Comparison of ENCODE assay signal across 8 cellular contexts in the genomic region with DNA sequence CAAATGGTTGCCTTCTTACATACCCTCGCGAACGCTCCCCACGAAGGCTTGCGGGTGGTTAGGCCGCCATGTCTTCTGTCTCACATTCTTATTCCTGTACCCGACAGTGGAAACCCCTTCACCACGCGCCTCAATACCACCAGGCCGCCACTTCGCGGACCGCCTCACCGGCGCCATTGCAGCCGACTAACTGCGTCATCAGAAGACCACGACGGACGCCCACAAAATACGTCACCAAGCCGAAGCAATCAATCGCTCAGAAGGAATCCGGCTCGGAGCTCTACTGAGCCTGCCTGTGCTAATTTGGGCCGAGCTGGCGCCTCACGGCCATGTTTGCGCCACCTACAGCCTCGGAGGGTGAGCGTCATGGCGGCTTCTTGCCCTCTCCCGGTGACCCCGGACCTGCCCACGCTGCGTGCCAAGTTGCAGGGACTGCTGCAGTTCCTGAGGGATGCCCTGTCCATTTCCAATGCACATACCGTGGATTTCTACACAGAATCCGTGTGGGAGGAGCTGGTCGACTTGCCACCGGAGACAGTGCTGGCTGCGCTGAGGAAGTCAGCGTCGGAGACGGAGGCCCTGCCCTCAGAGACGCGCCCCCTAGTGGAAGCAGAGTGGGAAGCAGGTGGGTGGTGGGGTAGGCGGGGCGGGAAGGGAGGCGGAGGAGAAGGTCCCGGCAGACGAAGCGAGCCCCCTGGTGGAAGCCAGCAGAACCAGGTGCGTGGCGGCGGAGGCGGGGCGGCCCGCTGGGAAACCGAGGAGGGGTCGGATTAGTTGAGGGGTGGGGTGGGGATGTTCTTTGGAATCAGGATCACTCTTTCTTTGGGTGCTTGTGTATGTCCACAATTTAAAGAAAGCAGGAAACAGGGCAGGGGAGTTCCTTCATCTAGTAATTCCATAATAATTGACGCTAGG. TPM values are rescaled to one million over a fixed set of nuclear protein-coding genes. Genes with fewer than 3 reads are reported as not detected.
DNase-seq lines count a peak whose midpoint lies in the region; ATAC-seq and TF ChIP-seq lines count a peak whose summit lies in the region.

Gene CCDC59 (minus strand): TSS at position 188 of the 915 bp plus-strand sequence. CDS start 11 bp downstream, at position 177.
A gene with protein sequence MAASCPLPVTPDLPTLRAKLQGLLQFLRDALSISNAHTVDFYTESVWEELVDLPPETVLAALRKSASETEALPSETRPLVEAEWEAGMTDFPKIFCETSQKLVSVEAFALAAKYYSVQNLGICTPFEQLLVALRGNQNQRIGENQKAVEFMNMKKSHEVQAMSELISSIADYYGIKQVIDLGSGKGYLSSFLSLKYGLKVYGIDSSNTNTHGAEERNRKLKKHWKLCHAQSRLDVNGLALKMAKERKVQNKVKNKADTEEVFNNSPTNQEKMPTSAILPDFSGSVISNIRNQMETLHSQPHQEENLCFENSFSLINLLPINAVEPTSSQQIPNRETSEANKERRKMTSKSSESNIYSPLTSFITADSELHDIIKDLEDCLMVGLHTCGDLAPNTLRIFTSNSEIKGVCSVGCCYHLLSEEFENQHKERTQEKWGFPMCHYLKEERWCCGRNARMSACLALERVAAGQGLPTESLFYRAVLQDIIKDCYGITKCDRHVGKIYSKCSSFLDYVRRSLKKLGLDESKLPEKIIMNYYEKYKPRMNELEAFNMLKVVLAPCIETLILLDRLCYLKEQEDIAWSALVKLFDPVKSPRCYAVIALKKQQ (plus strand): TSS at position 330 of the 915 bp plus-strand sequence. CDS start 37 bp downstream, at position 367.

- peak within 1 kb of the TSS; percentile 99 for H3K27ac ChIP-seq in caudate nucleus (ENCODE audit: low read depth, low read length)
- peak within 1 kb of the TSS; percentile 94 to 98 (median 96) for H3K27ac ChIP-seq in spleen

- H3K9me3 Mint-ChIP-seq in WTC11: peaks cover 6% of the 10 kb centered on the region

- no peaks in the 10 kb centered on the region for H3K27me3 ChIP-seq in spleen (replicated peaks in 1 of 7)

- ATAC-seq in GM18907 (IDR thresholded peaks at IDR 0.05; ENCODE audit: unreplicated experiment) (peak; percentile 95), HG03159 (IDR thresholded peaks at IDR 0.05; ENCODE audit: unreplicated experiment) (peak; percentile 92), WTC11 (peak; percentile 91)

- WGBS in spleen, 5 donors: 0 to 1% (median 0%) methylated on average over 44 to 61 of the region's 61 CpGs

- POLR2A ChIA-PET in WTC11 (lab: Charles Lee): interaction anchor here (0.7 to 1.2 kb wide), 3 partner anchors 52 to 710 kb away, joined by 3 to 6 read pairs (median 4); no protein-coding TSS in a partner anchor

- H3K4me1 Mint-ChIP-seq in WTC11: peaks cover 26% of the 10 kb centered on the region

- no peaks in the 10 kb centered on the region; the same call in 1 of the 2 replicates for H3K27me3 Mint-ChIP-seq in WTC11 (ENCODE audit: low read depth)

- H3K36me3 ChIP-seq in spleen: peaks cover 0 to 50% (median 29%) of the 10 kb centered on the region in 6 donors

- TF ChIP-seq CTCF in AG09309 (IDR thresholded peaks at IDR 0.05; ENCODE audit: control insufficient read depth, insufficient read depth, low read depth, low read length, missing control alignments) (peak; percentile 91), WTC11 (IDR thresholded peaks at IDR 0.05) (no peak; the same call in none of the 2 replicates), spleen (IDR thresholded peaks at IDR 0.05 in 8 of 11, conservative IDR thresholded peaks at IDR 0.05 in 3 of 11) (peak in 10 of 11 experiments; percentile 96 to 100 (median 99))

- peak; percentile 22 to 56 (median 27) for TF ChIP-seq POLR2A in spleen (IDR thresholded peaks at IDR 0.05)

- peaks cover 26 to 71% (median 51%) of the 10 kb centered on the region in 6 donors for H3K4me1 ChIP-seq in spleen

- peaks cover 51% of the 10 kb centered on the region for H3K36me3 Mint-ChIP-seq in WTC11

- H3K4me3 Mint-ChIP-seq in WTC11: peak within 1 kb of the TSS; percentile 99

- H3K27ac Mint-ChIP-seq in WTC11: peak within 1 kb of the TSS; percentile 100

- CTCF ChIA-PET in WTC11 (lab: Charles Lee): interaction anchor here (0.5 to 1.3 kb wide), 15 partner anchors 10 to 1465 kb away, joined by 3 to 6 read pairs (median 3); no protein-coding TSS in a partner anchor

- no peaks in the 10 kb centered on the region for H3K9me3 ChIP-seq in spleen

- intact Hi-C loops in spleen (cut with DNase I; ENCODE audit: low total_unique reads): loop anchor here (10.0 kb wide), 1 partner anchor 326 kb away; the partner anchor contains the start of gene TMTC2

- peak; percentile 97 for DNase-seq in AG09309 (ENCODE audit: low read depth)
- peak; percentile 98 for DNase-seq in NCI-H2227 (lab: John Stamatoyannopoulos, UW; ENCODE audit: unreplicated experiment)
- DNase-seq in WTC11 (ENCODE audit: low spot score): peak; percentile 96
- peak; percentile 76 to 100 (median 97) for DNase-seq in caudate nucleus (lab: John Stamatoyannopoulos, UW)
- peak; percentile 99 for DNase-seq in inferior parietal cortex (ENCODE audit: extremely low spot score)
- DNase-seq in spleen: peak; percentile 99

- H3K4me3 ChIP-seq in AG09309 (ENCODE audit: control insufficient read depth, low read depth, low read length) (peak within 1 kb of the TSS; percentile 79), spleen (peak within 1 kb of the TSS; percentile 72 to 95 (median 86))

TF ChIP-seq in WTC11, 78 proteins besides CTCF, POLR2A, EP300 and RAD21 (continues in another document):
- TF ChIP-seq CBFB (CRISPR knock-in tag; IDR thresholded peaks at IDR 0.05; ENCODE audit: low read depth): peak; percentile 74; the same call in 1 of the 2 replicates
- TF ChIP-seq, protein P1, sequence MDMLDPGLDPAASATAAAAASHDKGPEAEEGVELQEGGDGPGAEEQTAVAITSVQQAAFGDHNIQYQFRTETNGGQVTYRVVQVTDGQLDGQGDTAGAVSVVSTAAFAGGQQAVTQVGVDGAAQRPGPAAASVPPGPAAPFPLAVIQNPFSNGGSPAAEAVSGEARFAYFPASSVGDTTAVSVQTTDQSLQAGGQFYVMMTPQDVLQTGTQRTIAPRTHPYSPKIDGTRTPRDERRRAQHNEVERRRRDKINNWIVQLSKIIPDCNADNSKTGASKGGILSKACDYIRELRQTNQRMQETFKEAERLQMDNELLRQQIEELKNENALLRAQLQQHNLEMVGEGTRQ (CRISPR knock-in tag; IDR thresholded peaks at IDR 0.05): peak; percentile 49; the same call in 1 of the 2 replicates
- TF ChIP-seq, protein P2, sequence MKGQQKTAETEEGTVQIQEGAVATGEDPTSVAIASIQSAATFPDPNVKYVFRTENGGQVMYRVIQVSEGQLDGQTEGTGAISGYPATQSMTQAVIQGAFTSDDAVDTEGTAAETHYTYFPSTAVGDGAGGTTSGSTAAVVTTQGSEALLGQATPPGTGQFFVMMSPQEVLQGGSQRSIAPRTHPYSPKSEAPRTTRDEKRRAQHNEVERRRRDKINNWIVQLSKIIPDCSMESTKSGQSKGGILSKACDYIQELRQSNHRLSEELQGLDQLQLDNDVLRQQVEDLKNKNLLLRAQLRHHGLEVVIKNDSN (CRISPR knock-in tag; IDR thresholded peaks at IDR 0.05): peak; percentile 53
- TF ChIP-seq ZNF232 (CRISPR knock-in tag; IDR thresholded peaks at IDR 0.05): 0 out of 2 replicates have a peak, but pooled peaks have one; percentile 50
- 0 out of 2 replicates have a peak, but pooled peaks have one; percentile 19 for TF ChIP-seq EMX1 (CRISPR knock-in tag; IDR thresholded peaks at IDR 0.05)
- peak; percentile 100 for TF ChIP-seq CREM (CRISPR knock-in tag; IDR thresholded peaks at IDR 0.05)
- TF ChIP-seq CREB1 (CRISPR knock-in tag; IDR thresholded peaks at IDR 0.05): peak; percentile 98
- no peak; the same call in 1 of the 2 replicates for TF ChIP-seq TEAD4 (CRISPR knock-in tag; IDR thresholded peaks at IDR 0.05)
- TF ChIP-seq GABPB1 (CRISPR knock-in tag; IDR thresholded peaks at IDR 0.05): peak; percentile 76; the same call in 1 of the 2 replicates
- TF ChIP-seq MLX (CRISPR knock-in tag; IDR thresholded peaks at IDR 0.05): peak; percentile 94; the same call in 1 of the 2 replicates
- TF ChIP-seq, protein P3, sequence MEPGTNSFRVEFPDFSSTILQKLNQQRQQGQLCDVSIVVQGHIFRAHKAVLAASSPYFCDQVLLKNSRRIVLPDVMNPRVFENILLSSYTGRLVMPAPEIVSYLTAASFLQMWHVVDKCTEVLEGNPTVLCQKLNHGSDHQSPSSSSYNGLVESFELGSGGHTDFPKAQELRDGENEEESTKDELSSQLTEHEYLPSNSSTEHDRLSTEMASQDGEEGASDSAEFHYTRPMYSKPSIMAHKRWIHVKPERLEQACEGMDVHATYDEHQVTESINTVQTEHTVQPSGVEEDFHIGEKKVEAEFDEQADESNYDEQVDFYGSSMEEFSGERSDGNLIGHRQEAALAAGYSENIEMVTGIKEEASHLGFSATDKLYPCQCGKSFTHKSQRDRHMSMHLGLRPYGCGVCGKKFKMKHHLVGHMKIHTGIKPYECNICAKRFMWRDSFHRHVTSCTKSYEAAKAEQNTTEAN (CRISPR knock-in tag; IDR thresholded peaks at IDR 0.05): peak; percentile 20; the same call in 1 of the 2 replicates
- peak; percentile 98 for TF ChIP-seq ATF1 (CRISPR knock-in tag; IDR thresholded peaks at IDR 0.05)

RNA-seq across cellular contexts. Expression of gene CCDC59, which starts in this region (rescaled TPM):
- 48.9 to 49.2 TPM (median 49.2 TPM) in 3 replicates for total RNA-seq in WTC11 (2021)
- 10 to 100 TPM; 28.0 to 55.1 (median 35.2) TPM for total RNA-seq in spleen
- 10 to 100 TPM; 47.0 to 59.0 (median 53.4) TPM for polyA plus RNA-seq in spleen

RNA-seq across cellular contexts. Expression of the second gene that starts in this region (rescaled TPM):
- total RNA-seq in WTC11 (2021) (6.3 to 8.0 TPM (median 7.2 TPM) in 3 replicates), spleen (10 to 100 TPM; 17.1 to 21.1 (median 18.2) TPM)
- 1 to 10 TPM; 6.2 to 9.6 (median 9.3) TPM for polyA plus RNA-seq in spleen

Comparison
In these comparisons a context has a peak if more than half of its experiments do, and no peak if none do; other contexts are left out.
1. Peak in every context shown above with its lines: DNase-seq, ATAC-seq, H3K4me3 ChIP-seq and H3K27ac ChIP-seq.